20 cellular contexts compared by ENCODE assay signal in genomic region chr17:59666235-59666634, GRCh38. TPM values are rescaled to one million over a fixed set of nuclear protein-coding genes. Genes with fewer than 3 reads are reported as not detected.
DNase-seq lines count a peak whose midpoint lies in the region; ATAC-seq and TF ChIP-seq lines count a peak whose summit lies in the region.
"Had no signal": no experiment of that assay in that cellular context is flagged by ENCODE, and none has a peak within 500 bp of the region (broad histone marks: within the 10 kb centered on the region; RNA-seq: fewer than 3 reads in every experiment).

No MANE protein-coding gene starts in this region.

- peaks cover 64% of the 10 kb centered on the region for H3K36me3 ChIP-seq in HAP-1 (replicated peaks)

- peak; percentile 52 to 95 for DNase-seq in HAP-1 (ENCODE audit: low spot score in 2 of 2)
- DNase-seq in NCI-H1436 treated with DMSO at 0.1 percent for 48 hours (lab: John Stamatoyannopoulos, UW) = peak; percentile 62
- peak; percentile 8 to 43 for DNase-seq in cardiac fibroblast (ENCODE audit: low read depth in 2 of 2)
- peak; percentile 61 for DNase-seq in renal cortical epithelial cell (ENCODE audit: low read depth)
- DNase-seq in cardiac septum (ENCODE audit: low spot score) = no peak
- DNase-seq: activated CD4-positive, alpha-beta T cell treated with anti-CD3 and anti-CD28 coated beads, Interleukin-2, amount 50 U/mL, for 1 hour; activated naive CD4-positive, alpha-beta T cell treated with anti-CD3 and anti-CD28 coated beads, Interleukin-2, amount 50 U/mL, for 16 hours; body of pancreas; DMS 273 treated with DMSO at 0.1 percent for 48 hours; dorsolateral prefrontal cortex; NCI-H524 treated with DMSO at 0.1 percent for 48 hours; nucleus accumbens; sigmoid colon; stimulated activated CD4-positive, alpha-beta T cell treated with anti-CD3 and anti-CD28 coated beads, Interleukin-4, amount 100 ng/mL, for 1 hour; stimulated activated CD8-positive, alpha-beta memory T cell treated with anti-CD3 and anti-CD28 coated beads, Interleukin-4, amount 100 ng/mL, for 48 hours had no signal

- no peaks in the 10 kb centered on the region for H3K9me3 ChIP-seq in HAP-1
- H3K9me3 ChIP-seq: BLaER1, body of pancreas, sigmoid colon had no signal

- H3K4me3 ChIP-seq in HAP-1 (no peak overlapping the region), cardiac fibroblast (replicated peaks in 1 of 2; ENCODE audit: low read depth in 2 of 2, low read length in 2 of 2) (no peak overlapping the region)
- H3K4me3 ChIP-seq: BLaER1, body of pancreas, dorsolateral prefrontal cortex, hepatocyte, sigmoid colon had no signal

- H3K27me3 ChIP-seq in HAP-1 (ENCODE audit: low read depth) = no peaks in the 10 kb centered on the region
- H3K27me3 ChIP-seq: BLaER1, body of pancreas, dorsolateral prefrontal cortex, hepatocyte, sigmoid colon had no signal

- TF ChIP-seq CTCF in cardiac fibroblast (IDR thresholded peaks at IDR 0.05; ENCODE audit: low read depth, low read length) = no peak

- in situ Hi-C loops in HAP-1 (cut with MboI; ENCODE audit: low sequenced_read_pairs) = no loop called here

- intact Hi-C loops in cardiac septum (cut with DNase I) = no loop called here

- peaks cover 24% of the 10 kb centered on the region for H3K4me1 ChIP-seq in HAP-1
- H3K4me1 ChIP-seq: body of pancreas had no signal

- ATAC-seq in HG03378 (IDR thresholded peaks at IDR 0.05; ENCODE audit: unreplicated experiment) (no peak), HG02588 (IDR thresholded peaks at IDR 0.05; ENCODE audit: unreplicated experiment) (no peak)
- ATAC-seq: body of pancreas, esophagus mucosa had no signal

RNA-seq across cellular contexts. Expression of gene PTRH2, which starts 41.0 kb away (rescaled TPM):
- 27.1 and 31.6 TPM in 2 replicates for total RNA-seq in renal cortical epithelial cell
- 9.7 TPM for total RNA-seq in cardiac septum

RNA-seq across cellular contexts. Expression of gene VMP1, which starts 41.2 kb away (rescaled TPM):
- total RNA-seq in renal cortical epithelial cell (230 and 245 TPM in 2 replicates), cardiac septum (82.8 TPM)

RNA-seq across cellular contexts. Expression of gene CLTC, which starts 46.5 kb away (rescaled TPM):
- total RNA-seq in renal cortical epithelial cell = 520 and 1,044 TPM in 2 replicates
- total RNA-seq in cardiac septum = 204 TPM
